In genomic region chr22:36331306-36331911, GRCh38 we compare ENCODE assay signal across 1 cellular context.
TF ChIP-seq lines count a peak whose summit lies in the region.

No MANE protein-coding gene starts in this region.

TF ChIP-seq in HepG2, 621 proteins besides CTCF, POLR2A, EP300 and RAD21 (continued from another document):
- TF ChIP-seq NR3C1 (CRISPR knock-in tag; IDR thresholded peaks at IDR 0.05) (no peak), REXO4 (CRISPR knock-in tag; IDR thresholded peaks at IDR 0.05; ENCODE audit: borderline replicate concordance) (no peak), HHEX (CRISPR knock-in tag; IDR thresholded peaks at IDR 0.05) (no peak), SALL2 (CRISPR knock-in tag; IDR thresholded peaks at IDR 0.05) (no peak), ZNF484 (CRISPR knock-in tag; IDR thresholded peaks at IDR 0.05; ENCODE audit: borderline replicate concordance, low read depth) (no peak), BRD4 (CRISPR knock-in tag; IDR thresholded peaks at IDR 0.05) (no peak), SAP130 (CRISPR knock-in tag; IDR thresholded peaks at IDR 0.05; ENCODE audit: low read depth) (peak; percentile 63), KAT7 (CRISPR knock-in tag; IDR thresholded peaks at IDR 0.05; ENCODE audit: borderline replicate concordance) (no peak), SOX13 (IDR thresholded peaks at IDR 0.05) (no peak), SOX13 (CRISPR knock-in tag; conservative IDR thresholded peaks at IDR 0.05 in 1 of 2, IDR thresholded peaks at IDR 0.05 in 1 of 2) (no peak), TRIM24 (CRISPR knock-in tag; IDR thresholded peaks at IDR 0.05) (no peak), U2AF2 (IDR thresholded peaks at IDR 0.05; ENCODE audit: low read depth, low read length) (no peak), ZNF33A (CRISPR knock-in tag; IDR thresholded peaks at IDR 0.05; ENCODE audit: borderline replicate concordance) (no peak), KDM5A (IDR thresholded peaks at IDR 0.05; ENCODE audit: borderline replicate concordance, low read length) (no peak), SNAI1 (CRISPR knock-in tag; IDR thresholded peaks at IDR 0.05; ENCODE audit: borderline replicate concordance) (no peak), SRF (IDR thresholded peaks at IDR 0.05; ENCODE audit: low read depth, low read length) (peak; percentile 74), ZNF652 (CRISPR knock-in tag; IDR thresholded peaks at IDR 0.05; ENCODE audit: borderline replicate concordance, low read depth) (no peak), ZFP82 (CRISPR knock-in tag; IDR thresholded peaks at IDR 0.05; ENCODE audit: borderline replicate concordance) (no peak), ZBTB38 (CRISPR knock-in tag; IDR thresholded peaks at IDR 0.05) (peak; percentile 66; the same call in 1 of the 2 replicates), ETV5 (CRISPR knock-in tag; IDR thresholded peaks at IDR 0.05; ENCODE audit: borderline replicate concordance) (peak; percentile 86; the same call in 1 of the 2 replicates), TAF15 (IDR thresholded peaks at IDR 0.05; ENCODE audit: low read depth, low read length, poor library complexity, severe bottlenecking) (no peak), CHD4 (IDR thresholded peaks at IDR 0.05; ENCODE audit: borderline replicate concordance, low read length) (no peak), NPAS2 (CRISPR knock-in tag; IDR thresholded peaks at IDR 0.05; ENCODE audit: borderline replicate concordance) (no peak), ZFP1 (CRISPR knock-in tag; IDR thresholded peaks at IDR 0.05) (no peak), PCBP1 (IDR thresholded peaks at IDR 0.05; ENCODE audit: borderline replicate concordance, low read depth, low read length) (no peak), SYNCRIP (IDR thresholded peaks at IDR 0.05; ENCODE audit: insufficient read depth, low read depth, low read length) (no peak), YEATS4 (CRISPR knock-in tag; IDR thresholded peaks at IDR 0.05; ENCODE audit: borderline replicate concordance) (no peak), SNRNP70 (IDR thresholded peaks at IDR 0.05; ENCODE audit: low read depth, low read length) (no peak), KLF15 (CRISPR knock-in tag; IDR thresholded peaks at IDR 0.05; ENCODE audit: borderline replicate concordance) (no peak), ZNF138 (CRISPR knock-in tag; IDR thresholded peaks at IDR 0.05; ENCODE audit: low read depth) (no peak), ZNF354B (CRISPR knock-in tag; IDR thresholded peaks at IDR 0.05) (no peak)
- TF ChIP-seq, protein P1, sequence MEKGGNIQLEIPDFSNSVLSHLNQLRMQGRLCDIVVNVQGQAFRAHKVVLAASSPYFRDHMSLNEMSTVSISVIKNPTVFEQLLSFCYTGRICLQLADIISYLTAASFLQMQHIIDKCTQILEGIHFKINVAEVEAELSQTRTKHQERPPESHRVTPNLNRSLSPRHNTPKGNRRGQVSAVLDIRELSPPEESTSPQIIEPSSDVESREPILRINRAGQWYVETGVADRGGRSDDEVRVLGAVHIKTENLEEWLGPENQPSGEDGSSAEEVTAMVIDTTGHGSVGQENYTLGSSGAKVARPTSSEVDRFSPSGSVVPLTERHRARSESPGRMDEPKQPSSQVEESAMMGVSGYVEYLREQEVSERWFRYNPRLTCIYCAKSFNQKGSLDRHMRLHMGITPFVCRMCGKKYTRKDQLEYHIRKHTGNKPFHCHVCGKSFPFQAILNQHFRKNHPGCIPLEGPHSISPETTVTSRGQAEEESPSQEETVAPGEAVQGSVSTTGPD (CRISPR knock-in tag; IDR thresholded peaks at IDR 0.05) = no peak
- TF ChIP-seq, protein P2, sequence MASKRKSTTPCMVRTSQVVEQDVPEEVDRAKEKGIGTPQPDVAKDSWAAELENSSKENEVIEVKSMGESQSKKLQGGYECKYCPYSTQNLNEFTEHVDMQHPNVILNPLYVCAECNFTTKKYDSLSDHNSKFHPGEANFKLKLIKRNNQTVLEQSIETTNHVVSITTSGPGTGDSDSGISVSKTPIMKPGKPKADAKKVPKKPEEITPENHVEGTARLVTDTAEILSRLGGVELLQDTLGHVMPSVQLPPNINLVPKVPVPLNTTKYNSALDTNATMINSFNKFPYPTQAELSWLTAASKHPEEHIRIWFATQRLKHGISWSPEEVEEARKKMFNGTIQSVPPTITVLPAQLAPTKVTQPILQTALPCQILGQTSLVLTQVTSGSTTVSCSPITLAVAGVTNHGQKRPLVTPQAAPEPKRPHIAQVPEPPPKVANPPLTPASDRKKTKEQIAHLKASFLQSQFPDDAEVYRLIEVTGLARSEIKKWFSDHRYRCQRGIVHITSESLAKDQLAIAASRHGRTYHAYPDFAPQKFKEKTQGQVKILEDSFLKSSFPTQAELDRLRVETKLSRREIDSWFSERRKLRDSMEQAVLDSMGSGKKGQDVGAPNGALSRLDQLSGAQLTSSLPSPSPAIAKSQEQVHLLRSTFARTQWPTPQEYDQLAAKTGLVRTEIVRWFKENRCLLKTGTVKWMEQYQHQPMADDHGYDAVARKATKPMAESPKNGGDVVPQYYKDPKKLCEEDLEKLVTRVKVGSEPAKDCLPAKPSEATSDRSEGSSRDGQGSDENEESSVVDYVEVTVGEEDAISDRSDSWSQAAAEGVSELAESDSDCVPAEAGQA (IDR thresholded peaks at IDR 0.05; ENCODE audit: low read depth) = no peak
- TF ChIP-seq, protein P2 (CRISPR knock-in tag; IDR thresholded peaks at IDR 0.05; ENCODE audit: borderline replicate concordance) = no peak
- TF ChIP-seq, protein P3, sequence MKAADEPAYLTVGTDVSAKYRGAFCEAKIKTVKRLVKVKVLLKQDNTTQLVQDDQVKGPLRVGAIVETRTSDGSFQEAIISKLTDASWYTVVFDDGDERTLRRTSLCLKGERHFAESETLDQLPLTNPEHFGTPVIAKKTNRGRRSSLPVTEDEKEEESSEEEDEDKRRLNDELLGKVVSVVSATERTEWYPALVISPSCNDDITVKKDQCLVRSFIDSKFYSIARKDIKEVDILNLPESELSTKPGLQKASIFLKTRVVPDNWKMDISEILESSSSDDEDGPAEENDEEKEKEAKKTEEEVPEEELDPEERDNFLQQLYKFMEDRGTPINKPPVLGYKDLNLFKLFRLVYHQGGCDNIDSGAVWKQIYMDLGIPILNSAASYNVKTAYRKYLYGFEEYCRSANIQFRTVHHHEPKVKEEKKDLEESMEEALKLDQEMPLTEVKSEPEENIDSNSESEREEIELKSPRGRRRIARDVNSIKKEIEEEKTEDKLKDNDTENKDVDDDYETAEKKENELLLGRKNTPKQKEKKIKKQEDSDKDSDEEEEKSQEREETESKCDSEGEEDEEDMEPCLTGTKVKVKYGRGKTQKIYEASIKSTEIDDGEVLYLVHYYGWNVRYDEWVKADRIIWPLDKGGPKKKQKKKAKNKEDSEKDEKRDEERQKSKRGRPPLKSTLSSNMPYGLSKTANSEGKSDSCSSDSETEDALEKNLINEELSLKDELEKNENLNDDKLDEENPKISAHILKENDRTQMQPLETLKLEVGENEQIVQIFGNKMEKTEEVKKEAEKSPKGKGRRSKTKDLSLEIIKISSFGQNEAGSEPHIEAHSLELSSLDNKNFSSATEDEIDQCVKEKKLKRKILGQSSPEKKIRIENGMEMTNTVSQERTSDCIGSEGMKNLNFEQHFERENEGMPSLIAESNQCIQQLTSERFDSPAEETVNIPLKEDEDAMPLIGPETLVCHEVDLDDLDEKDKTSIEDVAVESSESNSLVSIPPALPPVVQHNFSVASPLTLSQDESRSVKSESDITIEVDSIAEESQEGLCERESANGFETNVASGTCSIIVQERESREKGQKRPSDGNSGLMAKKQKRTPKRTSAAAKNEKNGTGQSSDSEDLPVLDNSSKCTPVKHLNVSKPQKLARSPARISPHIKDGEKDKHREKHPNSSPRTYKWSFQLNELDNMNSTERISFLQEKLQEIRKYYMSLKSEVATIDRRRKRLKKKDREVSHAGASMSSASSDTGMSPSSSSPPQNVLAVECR (CRISPR knock-in tag; IDR thresholded peaks at IDR 0.05; ENCODE audit: borderline replicate concordance) = no peak
- TF ChIP-seq, protein P4, sequence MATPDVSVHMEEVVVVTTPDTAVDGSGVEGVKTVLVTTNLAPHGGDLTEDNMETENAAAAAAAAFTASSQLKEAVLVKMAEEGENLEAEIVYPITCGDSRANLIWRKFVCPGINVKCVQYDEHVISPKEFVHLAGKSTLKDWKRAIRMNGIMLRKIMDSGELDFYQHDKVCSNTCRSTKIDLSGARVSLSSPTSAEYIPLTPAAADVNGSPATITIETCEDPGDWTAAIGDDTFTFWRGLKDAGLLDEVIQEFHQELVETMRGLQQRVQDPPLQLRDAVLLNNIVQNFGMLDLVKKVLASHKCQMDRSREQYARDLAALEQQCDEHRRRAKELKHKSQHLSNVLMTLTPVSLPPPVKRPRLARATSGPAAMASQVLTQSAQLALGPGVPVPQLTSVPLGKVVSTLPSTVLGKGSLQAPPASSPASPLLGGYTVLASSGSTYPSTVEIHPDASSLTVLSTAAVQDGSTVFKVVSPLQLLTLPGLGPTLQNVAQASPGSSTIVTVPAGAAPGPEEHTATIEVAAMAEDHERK (CRISPR knock-in tag; IDR thresholded peaks at IDR 0.05; ENCODE audit: low read depth) = no peak
- TF ChIP-seq, protein P5, sequence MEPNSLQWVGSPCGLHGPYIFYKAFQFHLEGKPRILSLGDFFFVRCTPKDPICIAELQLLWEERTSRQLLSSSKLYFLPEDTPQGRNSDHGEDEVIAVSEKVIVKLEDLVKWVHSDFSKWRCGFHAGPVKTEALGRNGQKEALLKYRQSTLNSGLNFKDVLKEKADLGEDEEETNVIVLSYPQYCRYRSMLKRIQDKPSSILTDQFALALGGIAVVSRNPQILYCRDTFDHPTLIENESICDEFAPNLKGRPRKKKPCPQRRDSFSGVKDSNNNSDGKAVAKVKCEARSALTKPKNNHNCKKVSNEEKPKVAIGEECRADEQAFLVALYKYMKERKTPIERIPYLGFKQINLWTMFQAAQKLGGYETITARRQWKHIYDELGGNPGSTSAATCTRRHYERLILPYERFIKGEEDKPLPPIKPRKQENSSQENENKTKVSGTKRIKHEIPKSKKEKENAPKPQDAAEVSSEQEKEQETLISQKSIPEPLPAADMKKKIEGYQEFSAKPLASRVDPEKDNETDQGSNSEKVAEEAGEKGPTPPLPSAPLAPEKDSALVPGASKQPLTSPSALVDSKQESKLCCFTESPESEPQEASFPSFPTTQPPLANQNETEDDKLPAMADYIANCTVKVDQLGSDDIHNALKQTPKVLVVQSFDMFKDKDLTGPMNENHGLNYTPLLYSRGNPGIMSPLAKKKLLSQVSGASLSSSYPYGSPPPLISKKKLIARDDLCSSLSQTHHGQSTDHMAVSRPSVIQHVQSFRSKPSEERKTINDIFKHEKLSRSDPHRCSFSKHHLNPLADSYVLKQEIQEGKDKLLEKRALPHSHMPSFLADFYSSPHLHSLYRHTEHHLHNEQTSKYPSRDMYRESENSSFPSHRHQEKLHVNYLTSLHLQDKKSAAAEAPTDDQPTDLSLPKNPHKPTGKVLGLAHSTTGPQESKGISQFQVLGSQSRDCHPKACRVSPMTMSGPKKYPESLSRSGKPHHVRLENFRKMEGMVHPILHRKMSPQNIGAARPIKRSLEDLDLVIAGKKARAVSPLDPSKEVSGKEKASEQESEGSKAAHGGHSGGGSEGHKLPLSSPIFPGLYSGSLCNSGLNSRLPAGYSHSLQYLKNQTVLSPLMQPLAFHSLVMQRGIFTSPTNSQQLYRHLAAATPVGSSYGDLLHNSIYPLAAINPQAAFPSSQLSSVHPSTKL (CRISPR knock-in tag; IDR thresholded peaks at IDR 0.05) = peak; percentile 18; the same call in 1 of the 2 replicates
- TF ChIP-seq, protein P6, sequence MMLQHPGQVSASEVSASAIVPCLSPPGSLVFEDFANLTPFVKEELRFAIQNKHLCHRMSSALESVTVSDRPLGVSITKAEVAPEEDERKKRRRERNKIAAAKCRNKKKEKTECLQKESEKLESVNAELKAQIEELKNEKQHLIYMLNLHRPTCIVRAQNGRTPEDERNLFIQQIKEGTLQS (CRISPR knock-in tag; IDR thresholded peaks at IDR 0.05) = peak; percentile 86; the same call in 1 of the 2 replicates
TF ChIP-seq in HepG2: peak in this region for 12.
